In the genomic region with DNA sequence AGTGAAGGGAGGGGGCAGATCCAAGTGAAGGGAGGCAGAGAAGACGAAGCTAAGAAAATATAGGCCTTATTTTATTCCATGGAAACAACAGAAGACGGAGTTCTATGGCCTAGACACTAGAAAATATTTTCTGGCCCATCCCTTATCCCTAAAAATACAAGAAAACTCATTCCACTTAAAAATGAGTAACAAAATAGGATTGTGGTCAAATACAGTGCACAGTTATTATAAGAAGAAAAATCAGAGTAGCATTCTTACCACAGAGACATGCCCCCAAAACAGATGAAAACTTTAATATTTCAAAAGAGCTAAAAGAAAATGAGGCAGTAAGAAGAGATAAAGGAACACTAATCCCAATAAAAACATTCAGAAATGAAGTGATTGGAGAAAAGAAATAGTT, we compare ENCODE assay signal across 1 cellular context.
TF ChIP-seq lines count a peak whose summit lies in the region.

No MANE protein-coding gene starts in this region.

TF ChIP-seq in K562, 482 proteins besides CTCF, POLR2A, EP300 and RAD21 (continued from another document):
- TF ChIP-seq TCF7L2 (IDR thresholded peaks at IDR 0.05; ENCODE audit: low read depth, low read length) (no peak), CBX8 (IDR thresholded peaks at IDR 0.05; ENCODE audit: borderline replicate concordance, extremely low read depth, low read depth, low read length, poor library complexity, severe bottlenecking) (peak; percentile 28)
